In genomic region chr4:185578284-185578683, GRCh38 we compare ENCODE assay signal across 32 cellular contexts. TPM values are rescaled to one million over a fixed set of nuclear protein-coding genes. Genes with fewer than 3 reads are reported as not detected.
"Had no signal": no experiment of that assay in that cellular context is flagged by ENCODE, and none has a peak within 500 bp of the region (broad histone marks: within the 10 kb centered on the region; RNA-seq: fewer than 3 reads in every experiment).

No MANE protein-coding gene starts in this region.

- H3K4me3 ChIP-seq: adrenal gland, body of pancreas, esophagus squamous epithelium, heart left ventricle had no signal

- H3K27ac Mint-ChIP-seq: activated CD4-positive, alpha-beta memory T cell treated with anti-CD3 and anti-CD28 coated beads for 36 hours; activated CD4-positive, alpha-beta T cell treated with anti-CD3 and anti-CD28 coated beads for 36 hours; activated CD4-positive, alpha-beta T cell treated with anti-CD3 and anti-CD28 coated beads, Interleukin-2, amount 10 ng/mL, durations not matched to agents 24 days and 14 days; activated CD8-positive, alpha-beta memory T cell treated with anti-CD3 and anti-CD28 coated beads, Interleukin-2, amount 10 ng/mL, durations not matched to agents 7 days and 5 days; activated CD8-positive, alpha-beta T cell treated with anti-CD3 and anti-CD28 coated beads, Interleukin-2, amount 10 ng/mL, durations not matched to agents 7 days and 5 days; activated naive CD4-positive, alpha-beta T cell treated with anti-CD3 and anti-CD28 coated beads for 36 hours; activated naive CD4-positive, alpha-beta T cell treated with anti-CD3 and anti-CD28 coated beads, Interleukin-2, amount 50 U/mL, for 24 hours; activated naive CD8-positive, alpha-beta T cell treated with anti-CD3 and anti-CD28 coated beads for 36 hours; activated naive CD8-positive, alpha-beta T cell treated with anti-CD3 and anti-CD28 coated beads, Interleukin-2, amount 50 U/mL, for 24 hours; activated T-helper 1 cell treated with anti-CD3 and anti-CD28 coated beads, Interleukin-12 subunit alpha, Interleukin-12 subunit beta, Interleukin-2, Interleukin-4 antibody, amounts not matched to agents 30 ng/mL and 10 ng/mL and 1 ng/mL, durations not matched to agents 14 hours and 24 hours and 36 hours; activated T-helper 2 cell treated with anti-CD3 and anti-CD28 coated beads, Interferon-gamma antibody, Interleukin-2, Interleukin-4, amounts not matched to agents 10 μg/mL and 5 μg/mL and 100 μg/mL, durations not matched to agents 14 hours and 24 hours and 36 hours; T-helper 17 cell; T-helper 2 cell treated with Interferon-gamma antibody and Interleukin-4, amounts not matched to agents 5 μg/mL and 100 μg/mL, for 36 hours had no signal

- H3K4me3 Mint-ChIP-seq: activated CD4-positive, alpha-beta memory T cell treated with anti-CD3 and anti-CD28 coated beads for 36 hours; activated CD4-positive, alpha-beta T cell treated with anti-CD3 and anti-CD28 coated beads for 36 hours; activated CD4-positive, alpha-beta T cell treated with anti-CD3 and anti-CD28 coated beads, Interleukin-2, amount 10 ng/mL, durations not matched to agents 24 days and 14 days; activated CD8-positive, alpha-beta memory T cell treated with anti-CD3 and anti-CD28 coated beads, Interleukin-2, amount 10 ng/mL, durations not matched to agents 7 days and 5 days; activated CD8-positive, alpha-beta T cell treated with anti-CD3 and anti-CD28 coated beads, Interleukin-2, amount 10 ng/mL, durations not matched to agents 7 days and 5 days; activated naive CD4-positive, alpha-beta T cell treated with anti-CD3 and anti-CD28 coated beads for 36 hours; activated naive CD4-positive, alpha-beta T cell treated with anti-CD3 and anti-CD28 coated beads, Interleukin-2, amount 50 U/mL, for 24 hours; activated naive CD8-positive, alpha-beta T cell treated with anti-CD3 and anti-CD28 coated beads for 36 hours; activated naive CD8-positive, alpha-beta T cell treated with anti-CD3 and anti-CD28 coated beads, Interleukin-2, amount 50 U/mL, for 24 hours; activated T-helper 1 cell treated with anti-CD3 and anti-CD28 coated beads, Interleukin-12 subunit alpha, Interleukin-12 subunit beta, Interleukin-2, Interleukin-4 antibody, amounts not matched to agents 30 ng/mL and 10 ng/mL and 1 ng/mL, durations not matched to agents 14 hours and 24 hours and 36 hours; T-helper 17 cell; T-helper 2 cell treated with Interferon-gamma antibody and Interleukin-4, amounts not matched to agents 5 μg/mL and 100 μg/mL, for 36 hours had no signal

- H3K36me3 Mint-ChIP-seq: activated CD4-positive, alpha-beta memory T cell treated with anti-CD3 and anti-CD28 coated beads for 36 hours; activated CD8-positive, alpha-beta memory T cell treated with anti-CD3 and anti-CD28 coated beads, Interleukin-2, amount 10 ng/mL, durations not matched to agents 7 days and 5 days; activated naive CD4-positive, alpha-beta T cell treated with anti-CD3 and anti-CD28 coated beads, Interleukin-2, amount 50 U/mL, for 24 hours; activated naive CD8-positive, alpha-beta T cell treated with anti-CD3 and anti-CD28 coated beads for 36 hours had no signal

- H3K27ac ChIP-seq: adrenal gland, epithelial cell of prostate had no signal

- DNase-seq: activated CD4-positive, alpha-beta memory T cell treated with anti-CD3 and anti-CD28 coated beads for 36 hours; activated CD4-positive, alpha-beta T cell treated with anti-CD3 and anti-CD28 coated beads for 36 hours; activated CD4-positive, alpha-beta T cell treated with anti-CD3 and anti-CD28 coated beads, Interleukin-2, amount 10 ng/mL, durations not matched to agents 24 days and 14 days; activated CD4-positive, CD25-positive, alpha-beta regulatory T cell; activated CD4-positive, CD25-positive, alpha-beta regulatory T cell treated with anti-CD3 and anti-CD28 coated beads, Interleukin-2, amount 50 U/mL, for 72 hours; activated CD8-positive, alpha-beta memory T cell treated with anti-CD3 and anti-CD28 coated beads, Interleukin-2, amount 10 ng/mL, durations not matched to agents 7 days and 5 days; activated CD8-positive, alpha-beta memory T cell treated with anti-CD3 and anti-CD28 coated beads, Interleukin-2, amount 50 U/mL, for 4 hours; activated CD8-positive, alpha-beta T cell treated with anti-CD3 and anti-CD28 coated beads, Interleukin-2, amount 10 ng/mL, durations not matched to agents 7 days and 5 days; activated effector memory CD4-positive, alpha-beta T cell treated with anti-CD3 and anti-CD28 coated beads, Interleukin-2, amount 50 U/mL, for 16 hours; activated naive CD4-positive, alpha-beta T cell treated with anti-CD3 and anti-CD28 coated beads for 36 hours; activated naive CD8-positive, alpha-beta T cell treated with anti-CD3 and anti-CD28 coated beads for 36 hours; activated naive CD8-positive, alpha-beta T cell treated with anti-CD3 and anti-CD28 coated beads, Interleukin-2, amount 50 U/mL, for 24 hours; activated T-cell treated with anti-CD3 and anti-CD28 coated beads, Interleukin-2, amount 50 U/mL, for 1 hour; activated T-cell treated with anti-CD3 and anti-CD28 coated beads, Interleukin-2, amount 50 U/mL, for 48 hours; adrenal gland; amygdala; aorta; body of pancreas; caudate nucleus; effector CD8-positive, alpha-beta T cell; esophagus squamous epithelium; foreskin melanocyte; heart left ventricle; T-helper 1 cell; T-helper 17 cell; T1000 had no signal

- ATAC-seq: activated CD4-positive, alpha-beta T cell treated with anti-CD3 and anti-CD28 coated beads for 36 hours; activated CD8-positive, alpha-beta memory T cell treated with anti-CD3 and anti-CD28 coated beads, Interleukin-2, amount 10 ng/mL, durations not matched to agents 7 days and 5 days; activated CD8-positive, alpha-beta T cell treated with anti-CD3 and anti-CD28 coated beads, Interleukin-2, amount 10 ng/mL, durations not matched to agents 7 days and 5 days; activated naive CD8-positive, alpha-beta T cell treated with anti-CD3 and anti-CD28 coated beads, Interleukin-2, amount 50 U/mL, for 24 hours; heart left ventricle; T-helper 17 cell had no signal

- H3K9me3 Mint-ChIP-seq: activated CD4-positive, alpha-beta memory T cell treated with anti-CD3 and anti-CD28 coated beads for 36 hours; activated CD4-positive, alpha-beta T cell treated with anti-CD3 and anti-CD28 coated beads, Interleukin-2, amount 10 ng/mL, durations not matched to agents 24 days and 14 days; activated naive CD4-positive, alpha-beta T cell treated with anti-CD3 and anti-CD28 coated beads for 36 hours; activated naive CD4-positive, alpha-beta T cell treated with anti-CD3 and anti-CD28 coated beads, Interleukin-2, amount 50 U/mL, for 24 hours; activated naive CD8-positive, alpha-beta T cell treated with anti-CD3 and anti-CD28 coated beads for 36 hours; activated naive CD8-positive, alpha-beta T cell treated with anti-CD3 and anti-CD28 coated beads, Interleukin-2, amount 50 U/mL, for 24 hours; activated T-helper 1 cell treated with anti-CD3 and anti-CD28 coated beads, Interleukin-12 subunit alpha, Interleukin-12 subunit beta, Interleukin-2, Interleukin-4 antibody, amounts not matched to agents 30 ng/mL and 10 ng/mL and 1 ng/mL, durations not matched to agents 14 hours and 24 hours and 36 hours; activated T-helper 2 cell treated with anti-CD3 and anti-CD28 coated beads, Interferon-gamma antibody, Interleukin-2, Interleukin-4, amounts not matched to agents 10 μg/mL and 5 μg/mL and 100 μg/mL, durations not matched to agents 14 hours and 24 hours and 36 hours; T-helper 2 cell treated with Interferon-gamma antibody and Interleukin-4, amounts not matched to agents 5 μg/mL and 100 μg/mL, for 36 hours had no signal

- H3K9me3 ChIP-seq: adrenal gland, body of pancreas, esophagus squamous epithelium, heart left ventricle had no signal

- H3K27me3 ChIP-seq: adrenal gland, body of pancreas, esophagus squamous epithelium, heart left ventricle had no signal

- H3K36me3 ChIP-seq: adrenal gland, esophagus squamous epithelium, heart left ventricle had no signal

- H3K4me1 Mint-ChIP-seq: activated CD4-positive, alpha-beta T cell treated with anti-CD3 and anti-CD28 coated beads for 36 hours; activated CD4-positive, alpha-beta T cell treated with anti-CD3 and anti-CD28 coated beads, Interleukin-2, amount 10 ng/mL, durations not matched to agents 24 days and 14 days; activated CD8-positive, alpha-beta memory T cell treated with anti-CD3 and anti-CD28 coated beads, Interleukin-2, amount 10 ng/mL, durations not matched to agents 7 days and 5 days; activated naive CD4-positive, alpha-beta T cell treated with anti-CD3 and anti-CD28 coated beads, Interleukin-2, amount 50 U/mL, for 24 hours; activated naive CD8-positive, alpha-beta T cell treated with anti-CD3 and anti-CD28 coated beads for 36 hours; activated naive CD8-positive, alpha-beta T cell treated with anti-CD3 and anti-CD28 coated beads, Interleukin-2, amount 50 U/mL, for 24 hours had no signal

RNA-seq across cellular contexts. Expression of gene PDLIM3, which starts 43.0 kb away (rescaled TPM):
- total RNA-seq: activated CD4-positive, alpha-beta memory T cell treated with anti-CD3 and anti-CD28 coated beads for 36 hours; activated CD4-positive, alpha-beta T cell treated with anti-CD3 and anti-CD28 coated beads for 36 hours; activated CD4-positive, alpha-beta T cell treated with anti-CD3 and anti-CD28 coated beads, Interleukin-2, amount 10 ng/mL, durations not matched to agents 24 days and 14 days; activated CD8-positive, alpha-beta memory T cell treated with anti-CD3 and anti-CD28 coated beads for 36 hours; activated CD8-positive, alpha-beta memory T cell treated with anti-CD3 and anti-CD28 coated beads, Interleukin-2, amount 10 ng/mL, durations not matched to agents 7 days and 5 days; activated CD8-positive, alpha-beta T cell treated with anti-CD3 and anti-CD28 coated beads, Interleukin-2, amount 10 ng/mL, durations not matched to agents 7 days and 5 days; activated naive CD8-positive, alpha-beta T cell treated with anti-CD3 and anti-CD28 coated beads for 36 hours; activated T-helper 1 cell treated with anti-CD3 and anti-CD28 coated beads, Interleukin-12 subunit alpha, Interleukin-12 subunit beta, Interleukin-2, Interleukin-4 antibody, amounts not matched to agents 30 ng/mL and 10 ng/mL and 1 ng/mL, durations not matched to agents 14 hours and 24 hours and 36 hours; T-helper 17 cell had no signal
